ENCODE assay signal across 18 cellular contexts in genomic region chr7:155340071-155340531, GRCh38.
"Had no signal": no experiment of that assay in that cellular context is flagged by ENCODE, and none has a peak within 500 bp of the region (broad histone marks: within the 10 kb centered on the region; RNA-seq: fewer than 3 reads in every experiment).

No MANE protein-coding gene starts in this region.

- H3K27me3 ChIP-seq: right atrium auricular region, testis had no signal

- H3K27ac ChIP-seq: heart left ventricle, neutrophil, right atrium auricular region, testis, tibial nerve had no signal

- H3K4me3 ChIP-seq: heart left ventricle, right atrium auricular region, testis, tibial nerve had no signal

- H3K36me3 ChIP-seq: heart left ventricle, neutrophil, right atrium auricular region, tibial nerve had no signal

- DNase-seq: effector memory CD8-positive, alpha-beta T cell; erythroblast; foreskin melanocyte; heart left ventricle; hippocampal formation; kidney glomerular epithelial cell; mammary epithelial cell; nephron progenitor cell; stimulated activated CD4-positive, alpha-beta T cell treated with anti-CD3 and anti-CD28 coated beads, Interleukin-15, amount 100 ng/mL, for 24 hours; stimulated activated CD4-positive, alpha-beta T cell treated with anti-CD3 and anti-CD28 coated beads, Interleukin-1b, Interleukin-23, amount 100 ng/mL, for 48 hours; stimulated activated CD4-positive, alpha-beta T cell treated with anti-CD3 and anti-CD28 coated beads, Interleukin-4, amount 100 ng/mL, for 24 hours; stimulated activated naive B cell treated with anti-CD40 and anti-IgM and Interleukin-4, amounts not matched to agents 10 μg/mL and 1 μg/mL and 100 μg/mL, for 72 hours; stimulated activated naive CD8-positive, alpha-beta T cell treated with anti-CD3 and anti-CD28 coated beads, Interleukin-15, amount 100 ng/mL, for 72 hours had no signal

- ATAC-seq: effector memory CD8-positive, alpha-beta T cell; heart left ventricle; naive thymus-derived CD4-positive, alpha-beta T cell; stimulated activated naive B cell treated with anti-CD40 and anti-IgM and Interleukin-4, amounts not matched to agents 10 μg/mL and 1 μg/mL and 100 μg/mL, for 72 hours; stimulated activated naive CD8-positive, alpha-beta T cell treated with anti-CD3 and anti-CD28 coated beads, Interleukin-15, amount 100 ng/mL, for 72 hours had no signal

- H3K9me3 ChIP-seq: heart left ventricle, neutrophil, right atrium auricular region, testis, tibial nerve had no signal
